9 cellular contexts compared by ENCODE assay signal in genomic region chr16:19138601-19139000, GRCh38. TPM values are rescaled to one million over a fixed set of nuclear protein-coding genes. Genes with fewer than 3 reads are reported as not detected.
DNase-seq lines count a peak whose midpoint lies in the region; ATAC-seq, FAIRE-seq and TF ChIP-seq lines count a peak whose summit lies in the region.
"Had no signal": no experiment of that assay in that cellular context is flagged by ENCODE, and none has a peak within 500 bp of the region (broad histone marks: within the 10 kb centered on the region; RNA-seq: fewer than 3 reads in every experiment).

No MANE protein-coding gene starts in this region.

- TF ChIP-seq CTCF in AG04450 (IDR thresholded peaks at IDR 0.05; ENCODE audit: low read depth, low read length), result no peak
- TF ChIP-seq CTCF in cardiac fibroblast (IDR thresholded peaks at IDR 0.05; ENCODE audit: low read depth, low read length), result no peak
- no peak for TF ChIP-seq CTCF in lung (IDR thresholded peaks at IDR 0.05; ENCODE audit: control extremely low read depth, extremely low read depth)
- no peak for TF ChIP-seq CTCF in D721Med (IDR thresholded peaks at IDR 0.05; ENCODE audit: insufficient read depth, missing control alignments)

- H3K27me3 ChIP-seq in AG04450 (ENCODE audit: control insufficient read depth, insufficient read depth, low read length) (peaks cover 2% of the 10 kb centered on the region), lung (ENCODE audit: control insufficient read depth, insufficient read depth) (no peaks in the 10 kb centered on the region)

- peak overlapping the region; percentile 59 for H3K27ac ChIP-seq in AG04450 (ENCODE audit: low read depth, low read length)
- peak overlapping the region in 1 of 2 donors; percentile 23 for H3K27ac ChIP-seq in lung (ENCODE audit: low read depth in 1 of 2, low read length in 1 of 2)
- H3K27ac ChIP-seq: thoracic aorta had no signal

- FAIRE-seq in D721Med (lab: Jason Lieb, UNC), result no peak

- H3K4me3 ChIP-seq in AG04450 (ENCODE audit: low read depth, low read length), result no peak overlapping the region
- no peak overlapping the region for H3K4me3 ChIP-seq in cardiac fibroblast (replicated peaks in 1 of 2; ENCODE audit: low read depth in 2 of 2, low read length in 2 of 2)
- H3K4me3 ChIP-seq in lung, result no peak overlapping the region
- H3K4me3 ChIP-seq: thoracic aorta had no signal

- POLR2A ChIA-PET in AG04450 (lab: Yijun Ruan, JAX), result interaction anchor here (0.7 to 0.8 kb wide), 2 partner anchors 19 to 21 kb away, joined by 4 to 6 read pairs; no protein-coding TSS in a partner anchor

- peaks cover 2 to 22% of the 10 kb centered on the region in 2 donors for H3K4me1 ChIP-seq in lung (ENCODE audit: control insufficient read depth in 2 of 2, insufficient read depth in 2 of 2, low read length in 2 of 2)

- H3K9me3 ChIP-seq in AG04450 (ENCODE audit: control insufficient read depth, insufficient read depth, low read length) (no peaks in the 10 kb centered on the region), lung (ENCODE audit: control insufficient read depth in 2 of 2, insufficient read depth in 1 of 2, low read length in 1 of 2) (no peaks in the 10 kb centered on the region)
- H3K9me3 ChIP-seq: thoracic aorta had no signal

- ATAC-seq in lung (ENCODE audit: insufficient read depth, low FRiP score), result no peak
- no peak for ATAC-seq in GM19397 (IDR thresholded peaks at IDR 0.05; ENCODE audit: unreplicated experiment)
- ATAC-seq in GM19463 (IDR thresholded peaks at IDR 0.05; ENCODE audit: unreplicated experiment), result no peak

- 11 to 27% methylated on average over 4 of the region's 4 CpGs for WGBS in lung, 2 donors

- CTCF ChIA-PET in AG04450 (lab: Charles Lee), result interaction anchor here (0.9 to 2.8 kb wide), 3 partner anchors 52 to 364 kb away, joined by 3 to 10 read pairs (median 8); no protein-coding TSS in a partner anchor

- DNase-seq in AG04450 (ENCODE audit: low read depth, low spot score), result peak; percentile 73
- DNase-seq in NCI-H1092 (lab: John Stamatoyannopoulos, UW), result peak; percentile 76
- DNase-seq in cardiac fibroblast (ENCODE audit: low read depth in 2 of 2), result peak; percentile 64 to 69
- peak; percentile 66 for DNase-seq in lung (ENCODE audit: low spot score)
- DNase-seq in D721Med (ENCODE audit: insufficient read length, low spot score), result no peak
- no peak for DNase-seq in activated CD4-positive, alpha-beta T cell treated with anti-CD3 and anti-CD28 coated beads, Interleukin-2, amount 50 U/mL, for 4 hours

- no peaks in the 10 kb centered on the region for H3K36me3 ChIP-seq in lung (ENCODE audit: control insufficient read depth in 2 of 2, insufficient read depth in 2 of 2, low read length in 2 of 2)
- H3K36me3 ChIP-seq: thoracic aorta had no signal

RNA-seq across cellular contexts. Expression of gene ITPRIPL2, which starts 24.8 kb away (rescaled TPM):
- polyA plus RNA-seq in AG04450 (2011; rRNA removed), result 15.8 and 16.3 TPM in 2 replicates
- 17.5 and 22.7 TPM in 2 replicates for polyA minus RNA-seq in AG04450 (2011; rRNA and poly(A)+ RNA removed)
- 10 to 100 TPM; 37.6 to 86.3 TPM for total RNA-seq in lung
- polyA plus RNA-seq in lung, result 10 to 100 TPM; 12.4 to 19.1 TPM

RNA-seq across cellular contexts. Expression of gene SYT17, which starts 29.4 kb away (rescaled TPM):
- polyA plus RNA-seq in AG04450 (2011; rRNA removed), result 0.21 and 0.27 TPM in 2 replicates
- polyA minus RNA-seq in AG04450 (2011; rRNA and poly(A)+ RNA removed), result 0.87 TPM in 1 of 2 replicates, not detected in the other
- total RNA-seq in lung, result 10 to 100 TPM in 1 of 2 donors, 1 to 10 TPM in 1; 10.0 to 13.1 TPM
- polyA plus RNA-seq in lung, result 1 to 10 TPM; 3.4 to 7.3 TPM

Comparison
In these comparisons a context has a peak if more than half of its experiments do, and no peak if none do; other contexts are left out.
1. DNase-seq: peak in AG04450 (single experiment), NCI-H1092 (single experiment), cardiac fibroblast (2 of 2) and lung (single experiment); none in D721Med (single experiment) and activated CD4-positive, alpha-beta T cell treated with anti-CD3 and anti-CD28 coated beads, Interleukin-2, amount 50 U/mL, for 4 hours (0 of 2).